ENCODE assay signal across 1 cellular context in the genomic region with DNA sequence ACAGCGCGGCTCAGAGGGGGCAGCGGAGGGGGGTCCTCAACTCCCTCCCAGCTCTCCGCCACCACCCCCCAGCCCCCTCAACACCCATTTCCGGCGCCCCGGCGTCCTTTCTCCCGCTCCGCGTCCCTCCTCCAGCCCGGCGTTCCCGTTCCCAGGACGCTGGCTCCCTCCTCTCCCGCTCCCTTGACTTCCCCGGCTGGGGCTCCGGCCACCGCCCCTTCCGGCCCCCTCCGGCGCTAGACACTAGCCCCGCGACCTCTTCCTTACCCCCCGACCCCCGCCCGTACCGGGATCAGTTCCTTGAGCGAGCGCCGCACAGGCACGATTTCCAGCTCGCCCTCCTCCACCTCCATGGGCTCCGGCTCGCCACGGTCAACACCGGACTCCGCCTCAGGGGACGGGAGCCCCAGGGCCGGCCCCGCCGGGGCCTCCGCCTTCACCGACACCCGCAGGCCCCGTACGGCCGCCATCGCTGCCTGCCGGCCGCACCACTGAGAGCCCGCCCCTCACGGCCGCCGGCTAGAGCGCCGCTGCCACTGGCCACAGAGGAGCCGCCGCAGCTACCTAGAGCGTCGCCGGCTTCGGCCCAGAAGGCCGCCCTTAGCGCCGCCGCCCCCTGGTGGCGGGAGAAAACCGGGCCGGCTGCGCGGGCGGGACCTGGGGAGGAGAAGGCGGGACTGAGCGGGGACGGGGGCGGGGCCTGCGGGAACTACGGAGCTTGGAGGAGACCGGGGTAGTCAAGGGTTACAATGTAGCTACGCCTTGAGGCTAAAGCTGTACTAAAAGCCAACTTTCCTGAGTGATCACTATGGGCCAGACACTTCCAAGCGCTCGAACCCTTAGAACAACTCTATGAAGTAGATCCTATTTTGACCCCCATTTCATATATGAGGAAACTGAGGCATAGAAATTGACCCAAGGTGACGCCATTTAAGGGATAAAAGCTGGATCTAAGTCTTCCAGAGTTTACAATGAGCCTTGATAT.
TF ChIP-seq lines count a peak whose summit lies in the region.

Gene NCBP3 (minus strand): TSS at position 493 of the 985 bp plus-strand sequence. CDS start 23 bp downstream, at position 470.

TF ChIP-seq in HepG2, 621 proteins besides CTCF, POLR2A, EP300 and RAD21 (continued from another document and continues in another):
- TF ChIP-seq ZHX1 (CRISPR knock-in tag; IDR thresholded peaks at IDR 0.05; ENCODE audit: low read depth): peak; percentile 81; the same call in 1 of the 2 replicates
- TF ChIP-seq ARID3A (IDR thresholded peaks at IDR 0.05; ENCODE audit: low read depth, low read length): no peak; the same call in 1 of the 2 replicates
- TF ChIP-seq U2AF1 (optimal IDR thresholded peaks at IDR 0.05; ENCODE audit: low read depth, low read length): peak; percentile 100
- no peak for TF ChIP-seq ZNF512 (CRISPR knock-in tag; IDR thresholded peaks at IDR 0.05)
- TF ChIP-seq, protein P1, sequence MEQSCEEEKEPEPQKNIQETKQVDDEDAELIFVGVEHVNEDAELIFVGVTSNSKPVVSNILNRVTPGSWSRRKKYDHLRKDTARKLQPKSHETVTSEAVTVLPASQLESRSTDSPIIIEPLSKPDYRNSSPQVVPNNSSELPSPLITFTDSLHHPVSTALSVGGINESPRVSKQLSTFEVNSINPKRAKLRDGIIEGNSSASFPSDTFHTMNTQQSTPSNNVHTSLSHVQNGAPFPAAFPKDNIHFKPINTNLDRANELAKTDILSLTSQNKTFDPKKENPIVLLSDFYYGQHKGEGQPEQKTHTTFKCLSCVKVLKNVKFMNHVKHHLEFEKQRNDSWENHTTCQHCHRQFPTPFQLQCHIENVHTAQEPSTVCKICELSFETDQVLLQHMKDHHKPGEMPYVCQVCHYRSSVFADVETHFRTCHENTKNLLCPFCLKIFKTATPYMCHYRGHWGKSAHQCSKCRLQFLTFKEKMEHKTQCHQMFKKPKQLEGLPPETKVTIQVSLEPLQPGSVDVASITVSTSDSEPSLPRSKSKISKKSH (CRISPR knock-in tag; IDR thresholded peaks at IDR 0.05; ENCODE audit: borderline replicate concordance): peak; percentile 42; the same call in 1 of the 2 replicates
- no peak for TF ChIP-seq ZNF12 (CRISPR knock-in tag; IDR thresholded peaks at IDR 0.05)
- TF ChIP-seq MAF1 (CRISPR knock-in tag; IDR thresholded peaks at IDR 0.05; ENCODE audit: borderline replicate concordance): peak; percentile 77; the same call in 1 of the 2 replicates
- no peak for TF ChIP-seq SMC3 (IDR thresholded peaks at IDR 0.05; ENCODE audit: low read length)
- TF ChIP-seq NFKB2 (CRISPR knock-in tag; IDR thresholded peaks at IDR 0.05; ENCODE audit: borderline replicate concordance): peak; percentile 46; the same call in 1 of the 2 replicates
- TF ChIP-seq, protein P2, sequence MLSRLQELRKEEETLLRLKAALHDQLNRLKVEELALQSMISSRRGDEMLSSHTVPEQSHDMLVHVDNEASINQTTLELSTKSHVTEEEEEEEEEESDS (CRISPR knock-in tag; IDR thresholded peaks at IDR 0.05; ENCODE audit: borderline replicate concordance): no peak; the same call in 1 of the 2 replicates
- no peak for TF ChIP-seq REL (CRISPR knock-in tag; conservative IDR thresholded peaks at IDR 0.05)
- TF ChIP-seq TGIF2 (CRISPR knock-in tag; IDR thresholded peaks at IDR 0.05): peak; percentile 73; the same call in 1 of the 2 replicates
- no peak for TF ChIP-seq LCORL (IDR thresholded peaks at IDR 0.05)
- TF ChIP-seq LCORL (CRISPR knock-in tag; IDR thresholded peaks at IDR 0.05): peak; percentile 57
- no peak for TF ChIP-seq BHLHE40 (IDR thresholded peaks at IDR 0.05; ENCODE audit: low read length)
- no peak for TF ChIP-seq ATF5 (CRISPR knock-in tag; IDR thresholded peaks at IDR 0.05; ENCODE audit: low read depth)
- no peak for TF ChIP-seq HDAC6 (IDR thresholded peaks at IDR 0.05; ENCODE audit: low read depth, low read length)
- TF ChIP-seq JUN (CRISPR knock-in tag; IDR thresholded peaks at IDR 0.05): no peak
- peak; percentile 96 for TF ChIP-seq ZGPAT (CRISPR knock-in tag; IDR thresholded peaks at IDR 0.05)
- peak; percentile 69; the same call in 1 of the 2 replicates for TF ChIP-seq MTA1 (CRISPR knock-in tag; IDR thresholded peaks at IDR 0.05; ENCODE audit: borderline replicate concordance)
- TF ChIP-seq ZNF605 (CRISPR knock-in tag; IDR thresholded peaks at IDR 0.05): peak; percentile 73
- TF ChIP-seq ARID2 (CRISPR knock-in tag; IDR thresholded peaks at IDR 0.05; ENCODE audit: borderline replicate concordance): peak; percentile 63; the same call in 1 of the 2 replicates
- TF ChIP-seq ZNF136 (CRISPR knock-in tag; IDR thresholded peaks at IDR 0.05; ENCODE audit: low read depth): peak; percentile 60; the same call in 1 of the 2 replicates
- peak; percentile 84; the same call in 1 of the 2 replicates for TF ChIP-seq SAFB2 (CRISPR knock-in tag; IDR thresholded peaks at IDR 0.05; ENCODE audit: borderline replicate concordance, low read depth)
- no peak; the same call in 1 of the 2 replicates for TF ChIP-seq E2F5 (CRISPR knock-in tag; conservative IDR thresholded peaks at IDR 0.05)
- TF ChIP-seq ZBTB3 (CRISPR knock-in tag; IDR thresholded peaks at IDR 0.05; ENCODE audit: borderline replicate concordance, low read depth): peak; percentile 92
- TF ChIP-seq ZNF234 (CRISPR knock-in tag; conservative IDR thresholded peaks at IDR 0.05): peak; percentile 62; the same call in 1 of the 2 replicates
- 0 out of 2 replicates have a peak, but pooled peaks have one; percentile 31 for TF ChIP-seq RFX5 (IDR thresholded peaks at IDR 0.05; ENCODE audit: low read depth, low read length)
- TF ChIP-seq LRRFIP1 (CRISPR knock-in tag; conservative IDR thresholded peaks at IDR 0.05): no peak
- TF ChIP-seq, protein P3, sequence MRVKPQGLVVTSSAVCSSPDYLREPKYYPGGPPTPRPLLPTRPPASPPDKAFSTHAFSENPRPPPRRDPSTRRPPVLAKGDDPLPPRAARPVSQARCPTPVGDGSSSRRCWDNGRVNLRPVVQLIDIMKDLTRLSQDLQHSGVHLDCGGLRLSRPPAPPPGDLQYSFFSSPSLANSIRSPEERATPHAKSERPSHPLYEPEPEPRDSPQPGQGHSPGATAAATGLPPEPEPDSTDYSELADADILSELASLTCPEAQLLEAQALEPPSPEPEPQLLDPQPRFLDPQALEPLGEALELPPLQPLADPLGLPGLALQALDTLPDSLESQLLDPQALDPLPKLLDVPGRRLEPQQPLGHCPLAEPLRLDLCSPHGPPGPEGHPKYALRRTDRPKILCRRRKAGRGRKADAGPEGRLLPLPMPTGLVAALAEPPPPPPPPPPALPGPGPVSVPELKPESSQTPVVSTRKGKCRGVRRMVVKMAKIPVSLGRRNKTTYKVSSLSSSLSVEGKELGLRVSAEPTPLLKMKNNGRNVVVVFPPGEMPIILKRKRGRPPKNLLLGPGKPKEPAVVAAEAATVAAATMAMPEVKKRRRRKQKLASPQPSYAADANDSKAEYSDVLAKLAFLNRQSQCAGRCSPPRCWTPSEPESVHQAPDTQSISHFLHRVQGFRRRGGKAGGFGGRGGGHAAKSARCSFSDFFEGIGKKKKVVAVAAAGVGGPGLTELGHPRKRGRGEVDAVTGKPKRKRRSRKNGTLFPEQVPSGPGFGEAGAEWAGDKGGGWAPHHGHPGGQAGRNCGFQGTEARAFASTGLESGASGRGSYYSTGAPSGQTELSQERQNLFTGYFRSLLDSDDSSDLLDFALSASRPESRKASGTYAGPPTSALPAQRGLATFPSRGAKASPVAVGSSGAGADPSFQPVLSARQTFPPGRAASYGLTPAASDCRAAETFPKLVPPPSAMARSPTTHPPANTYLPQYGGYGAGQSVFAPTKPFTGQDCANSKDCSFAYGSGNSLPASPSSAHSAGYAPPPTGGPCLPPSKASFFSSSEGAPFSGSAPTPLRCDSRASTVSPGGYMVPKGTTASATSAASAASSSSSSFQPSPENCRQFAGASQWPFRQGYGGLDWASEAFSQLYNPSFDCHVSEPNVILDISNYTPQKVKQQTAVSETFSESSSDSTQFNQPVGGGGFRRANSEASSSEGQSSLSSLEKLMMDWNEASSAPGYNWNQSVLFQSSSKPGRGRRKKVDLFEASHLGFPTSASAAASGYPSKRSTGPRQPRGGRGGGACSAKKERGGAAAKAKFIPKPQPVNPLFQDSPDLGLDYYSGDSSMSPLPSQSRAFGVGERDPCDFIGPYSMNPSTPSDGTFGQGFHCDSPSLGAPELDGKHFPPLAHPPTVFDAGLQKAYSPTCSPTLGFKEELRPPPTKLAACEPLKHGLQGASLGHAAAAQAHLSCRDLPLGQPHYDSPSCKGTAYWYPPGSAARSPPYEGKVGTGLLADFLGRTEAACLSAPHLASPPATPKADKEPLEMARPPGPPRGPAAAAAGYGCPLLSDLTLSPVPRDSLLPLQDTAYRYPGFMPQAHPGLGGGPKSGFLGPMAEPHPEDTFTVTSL (CRISPR knock-in tag; IDR thresholded peaks at IDR 0.05; ENCODE audit: borderline replicate concordance): peak; percentile 54; the same call in 1 of the 2 replicates
- no peak; the same call in 1 of the 2 replicates for TF ChIP-seq ZNF780A (CRISPR knock-in tag; IDR thresholded peaks at IDR 0.05)
